ENCODE assay signal across 1 cellular context in genomic region chr2:39068290-39068689, GRCh38.
TF ChIP-seq lines count a peak whose summit lies in the region.

No MANE protein-coding gene starts in this region.

TF ChIP-seq in IMR-90, 13 proteins besides CTCF, POLR2A, EP300 and RAD21:
- TF ChIP-seq CHD1 (IDR thresholded peaks at IDR 0.05; ENCODE audit: low read depth, low read length) = no peak
- no peak for TF ChIP-seq SMC3 (IDR thresholded peaks at IDR 0.05; ENCODE audit: low read depth, low read length)
- no peak for TF ChIP-seq NFE2L2 (IDR thresholded peaks at IDR 0.05; ENCODE audit: low read depth, low read length)
- TF ChIP-seq MAZ (IDR thresholded peaks at IDR 0.05; ENCODE audit: borderline replicate concordance, low read depth, low read length) = no peak
- no peak for TF ChIP-seq CEBPB (IDR thresholded peaks at IDR 0.05; ENCODE audit: low read depth, low read length)
- TF ChIP-seq FOS (IDR thresholded peaks at IDR 0.05; ENCODE audit: low read depth, low read length) = no peak
- TF ChIP-seq RCOR1 (IDR thresholded peaks at IDR 0.05; ENCODE audit: insufficient replicate concordance, low read length) = no peak
- TF ChIP-seq RFX5 (IDR thresholded peaks at IDR 0.05; ENCODE audit: low read depth, low read length) = no peak
